Comparison of ENCODE assay signal across 8 cellular contexts in the genomic region with DNA sequence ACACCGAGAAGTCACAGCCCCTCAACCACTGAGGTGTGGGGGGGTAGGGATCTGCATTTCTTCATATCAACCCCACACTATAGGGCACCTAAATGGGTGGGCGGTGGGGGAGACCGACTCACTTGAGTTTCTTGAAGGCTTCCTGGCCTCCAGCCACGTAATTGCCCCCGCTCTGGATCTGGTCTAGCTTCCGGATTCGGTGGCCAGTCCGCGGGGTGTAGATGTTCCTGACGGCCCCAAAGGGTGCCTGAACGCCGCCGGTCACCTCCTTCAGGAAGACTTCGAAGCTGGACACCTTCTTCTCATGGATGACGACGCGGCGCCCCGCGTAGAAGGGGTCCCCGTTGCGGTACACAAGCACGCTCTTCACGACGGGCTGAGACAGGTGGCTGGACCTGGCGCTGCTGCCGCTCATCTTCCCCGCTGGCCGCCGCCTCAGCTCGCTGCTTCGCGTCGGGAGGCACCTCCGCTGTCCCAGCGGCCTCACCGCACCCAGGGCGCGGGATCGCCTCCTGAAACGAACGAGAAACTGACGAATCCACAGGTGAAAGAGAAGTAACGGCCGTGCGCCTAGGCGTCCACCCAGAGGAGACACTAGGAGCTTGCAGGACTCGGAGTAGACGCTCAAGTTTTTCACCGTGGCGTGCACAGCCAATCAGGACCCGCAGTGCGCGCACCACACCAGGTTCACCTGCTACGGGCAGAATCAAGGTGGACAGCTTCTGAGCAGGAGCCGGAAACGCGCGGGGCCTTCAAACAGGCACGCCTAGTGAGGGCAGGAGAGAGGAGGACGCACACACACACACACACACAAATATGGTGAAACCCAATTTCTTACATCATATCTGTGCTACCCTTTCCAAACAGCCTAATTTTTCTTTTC. TPM values are rescaled to one million over a fixed set of nuclear protein-coding genes. Genes with fewer than 3 reads are reported as not detected.
DNase-seq lines count a peak whose midpoint lies in the region; ATAC-seq and TF ChIP-seq lines count a peak whose summit lies in the region.

A gene (minus strand): TSS at position 724 of the 883 bp plus-strand sequence. CDS start 309 bp downstream, at position 415.

- TF ChIP-seq CTCF in HEK293 (tag by site-specific recombination; IDR thresholded peaks at IDR 0.05) (peak; percentile 55), dorsolateral prefrontal cortex (IDR thresholded peaks at IDR 0.05 in 54 of 56, conservative IDR thresholded peaks at IDR 0.05 in 2 of 56; ENCODE audit: low read depth in 1 of 56, partially characterized antibody in 56 of 56) (no peak)

- peak within 1 kb of the TSS; percentile 74 for H3K4me3 Mint-ChIP-seq in stimulated activated naive CD8-positive, alpha-beta T cell treated with anti-CD3 and anti-CD28 coated beads, Interleukin-15, Interleukin-2, amounts not matched to agents 100 ng/mL and 50 ng/mL, for 24 hours

- ATAC-seq in GM19467 (IDR thresholded peaks at IDR 0.05; ENCODE audit: unreplicated experiment) (no peak), HG03521 (IDR thresholded peaks at IDR 0.05; ENCODE audit: unreplicated experiment) (no peak)

- H3K9me3 ChIP-seq in HEK293 (ENCODE audit: control insufficient read depth, insufficient read depth, low read depth, low read length), result no peaks in the 10 kb centered on the region
- H3K9me3 ChIP-seq in mesodermal cell (ENCODE audit: control insufficient read depth, low read length), result no peaks in the 10 kb centered on the region

- H3K4me1 ChIP-seq in HEK293 (ENCODE audit: control insufficient read depth, insufficient read depth, low read length), result peaks cover 10% of the 10 kb centered on the region
- no peaks in the 10 kb centered on the region for H3K4me1 ChIP-seq in mesodermal cell (ENCODE audit: control insufficient read depth, insufficient read depth, low read length, poor library complexity, severe bottlenecking)

- H3K9me3 Mint-ChIP-seq in stimulated activated naive CD8-positive, alpha-beta T cell treated with anti-CD3 and anti-CD28 coated beads, Interleukin-15, Interleukin-2, amounts not matched to agents 100 ng/mL and 50 ng/mL, for 24 hours, result no peaks in the 10 kb centered on the region

- no peak within 1 kb of the TSS for H3K27ac Mint-ChIP-seq in stimulated activated naive CD8-positive, alpha-beta T cell treated with anti-CD3 and anti-CD28 coated beads, Interleukin-15, Interleukin-2, amounts not matched to agents 100 ng/mL and 50 ng/mL, for 24 hours

- DNase-seq in activated CD4-positive, alpha-beta T cell treated with anti-CD3 and anti-CD28 coated beads for 48 hours, result peak; percentile 51
- DNase-seq in dorsolateral prefrontal cortex (peak in 7 of 10 donors; percentile 4 to 51 (median 39)), HuH-7.5 (ENCODE audit: low spot score) (no peak)

- no peaks in the 10 kb centered on the region for H3K36me3 ChIP-seq in HEK293 (ENCODE audit: control insufficient read depth in 2 of 2, insufficient read depth in 1 of 2, low read length in 2 of 2)
- no peaks in the 10 kb centered on the region for H3K36me3 ChIP-seq in mesodermal cell (ENCODE audit: control insufficient read depth, insufficient read depth, low read length)

- H3K4me1 Mint-ChIP-seq in stimulated activated naive CD8-positive, alpha-beta T cell treated with anti-CD3 and anti-CD28 coated beads, Interleukin-15, Interleukin-2, amounts not matched to agents 100 ng/mL and 50 ng/mL, for 24 hours (ENCODE audit: low read depth), result peaks cover 17% of the 10 kb centered on the region

- POLR2A ChIA-PET in HEK293 (lab: Yijun Ruan, JAX), result interaction anchor here (0.9 to 3.0 kb wide), 8 partner anchors 8 to 74 kb away, joined by 3 to 15 read pairs (median 4); a partner anchor contains a TSS

- H3K27ac ChIP-seq in HEK293 (ENCODE audit: extremely low read depth, low read depth, low read length) (peak within 1 kb of the TSS; percentile 65), dorsolateral prefrontal cortex (peak within 1 kb of the TSS in 8 of 59 donors; percentile 8 to 52 (median 32)), mesodermal cell (ENCODE audit: low read depth, low read length, severe bottlenecking) (no peak within 1 kb of the TSS)

- peaks cover 0 to 13% (median 0%) of the 10 kb centered on the region in 45 donors for H3K27me3 ChIP-seq in dorsolateral prefrontal cortex

- H3K36me3 Mint-ChIP-seq in stimulated activated naive CD8-positive, alpha-beta T cell treated with anti-CD3 and anti-CD28 coated beads, Interleukin-15, Interleukin-2, amounts not matched to agents 100 ng/mL and 50 ng/mL, for 24 hours (ENCODE audit: low read depth), result no peaks in the 10 kb centered on the region

- 51 to 54% methylated on average over 52 to 57 of the region's 61 CpGs for WGBS in mesodermal cell (ENCODE audit: insufficient coverage in 2 of 2), 2 experiments

- CTCF ChIA-PET in HEK293 (lab: Yijun Ruan, JAX), result interaction anchor here (0.7 to 2.9 kb wide), 4 partner anchors 11 to 129 kb away, joined by 3 to 25 read pairs (median 10); no protein-coding TSS in a partner anchor

- H3K4me3 ChIP-seq in HEK293 (ENCODE audit: low read depth, low read length) (peak within 1 kb of the TSS; percentile 70), dorsolateral prefrontal cortex (peak within 1 kb of the TSS in 56 of 59 donors; percentile 11 to 64 (median 43)), mesodermal cell (ENCODE audit: extremely low read depth, insufficient read depth, low read length, poor library complexity, severe bottlenecking) (peak within 1 kb of the TSS; percentile 16)

- intact Hi-C loops in dorsolateral prefrontal cortex (cut with DNase I), result loop anchor here in 1 of 2 donors (2.0 kb wide), 1 partner anchor 75 kb away; no protein-coding TSS in a partner anchor

- H3K27me3 Mint-ChIP-seq in stimulated activated naive CD8-positive, alpha-beta T cell treated with anti-CD3 and anti-CD28 coated beads, Interleukin-15, Interleukin-2, amounts not matched to agents 100 ng/mL and 50 ng/mL, for 24 hours, result peaks cover 29% of the 10 kb centered on the region

TF ChIP-seq in HEK293, 187 proteins besides CTCF, POLR2A, EP300 and RAD21 (continues in another document):
- TF ChIP-seq ZNF157 (tag by site-specific recombination; IDR thresholded peaks at IDR 0.05) (no peak), ZNF596 (tag by site-specific recombination; IDR thresholded peaks at IDR 0.05) (no peak), ZNF302 (tag by site-specific recombination; IDR thresholded peaks at IDR 0.05; ENCODE audit: low read depth) (no peak), ZNF366 (tag by site-specific recombination; conservative IDR thresholded peaks at IDR 0.05) (peak; percentile 92), ZFP37 (tag by site-specific recombination; IDR thresholded peaks at IDR 0.05) (peak; percentile 79), ZNF660 (tag by site-specific recombination; IDR thresholded peaks at IDR 0.05) (no peak; the same call in 1 of the 2 replicates), SCRT1 (tag by site-specific recombination; IDR thresholded peaks at IDR 0.05; ENCODE audit: borderline replicate concordance) (peak; percentile 94), ZNF529 (tag by site-specific recombination; IDR thresholded peaks at IDR 0.05; ENCODE audit: insufficient replicate concordance) (no peak), ZNF19 (tag by site-specific recombination; IDR thresholded peaks at IDR 0.05; ENCODE audit: low read depth) (no peak), ZNF426 (tag by site-specific recombination; IDR thresholded peaks at IDR 0.05) (no peak), ZNF214 (tag by site-specific recombination; IDR thresholded peaks at IDR 0.05; ENCODE audit: borderline replicate concordance) (no peak), MEIS1 (CRISPR knock-in tag; IDR thresholded peaks at IDR 0.05; ENCODE audit: borderline replicate concordance) (no peak), MYNN (tag by site-specific recombination; IDR thresholded peaks at IDR 0.05; ENCODE audit: borderline replicate concordance) (no peak), ZNF174 (tag by site-specific recombination; IDR thresholded peaks at IDR 0.05) (no peak), ZNF37A (tag by site-specific recombination; IDR thresholded peaks at IDR 0.05) (no peak), ZNF140 (tag by site-specific recombination; IDR thresholded peaks at IDR 0.05) (no peak)
- TF ChIP-seq, protein P1, sequence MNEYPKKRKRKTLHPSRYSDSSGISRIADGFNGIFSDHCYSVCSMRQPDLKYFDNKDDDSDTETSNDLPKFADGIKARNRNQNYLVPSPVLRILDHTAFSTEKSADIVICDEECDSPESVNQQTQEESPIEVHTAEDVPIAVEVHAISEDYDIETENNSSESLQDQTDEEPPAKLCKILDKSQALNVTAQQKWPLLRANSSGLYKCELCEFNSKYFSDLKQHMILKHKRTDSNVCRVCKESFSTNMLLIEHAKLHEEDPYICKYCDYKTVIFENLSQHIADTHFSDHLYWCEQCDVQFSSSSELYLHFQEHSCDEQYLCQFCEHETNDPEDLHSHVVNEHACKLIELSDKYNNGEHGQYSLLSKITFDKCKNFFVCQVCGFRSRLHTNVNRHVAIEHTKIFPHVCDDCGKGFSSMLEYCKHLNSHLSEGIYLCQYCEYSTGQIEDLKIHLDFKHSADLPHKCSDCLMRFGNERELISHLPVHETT (tag by site-specific recombination; IDR thresholded peaks at IDR 0.05), result peak; percentile 66; the same call in 1 of the 2 replicates

RNA-seq across cellular contexts. Expression of the gene that starts here (rescaled TPM):
- total RNA-seq in dorsolateral prefrontal cortex, result 10 to 100 TPM in 1 of 120 experiments, 1 to 10 TPM in 111, under 1 TPM in 8; 0.28 to 11.1 (median 2.5) TPM
- polyA plus RNA-seq in mesodermal cell (2013, experiment 1 of 2), result 0.22 TPM
- polyA plus RNA-seq in mesodermal cell (2013, experiment 2 of 2), result 0.91 TPM

Comparison
In these comparisons a context has a peak if more than half of its experiments do, and no peak if none do; other contexts are left out.
1. H3K4me3 ChIP-seq: peak in every context shown above with its lines; median percentile 70 in HEK293; 43 in dorsolateral prefrontal cortex; 16 in mesodermal cell.